Comparison of ENCODE assay signal across 8 cellular contexts in genomic region chr10:69089638-69090599, GRCh38. TPM values are rescaled to one million over a fixed set of nuclear protein-coding genes. Genes with fewer than 3 reads are reported as not detected.
DNase-seq lines count a peak whose midpoint lies in the region; ATAC-seq and TF ChIP-seq lines count a peak whose summit lies in the region.

No MANE protein-coding gene starts in this region.

- no peaks in the 10 kb centered on the region for H3K9me3 ChIP-seq in skeletal muscle tissue (ENCODE audit: control insufficient read depth in 3 of 3, low read length in 3 of 3)

- H3K9me3 Mint-ChIP-seq in type B pancreatic cell: no peaks in the 10 kb centered on the region

- TF ChIP-seq CTCF in GM06990 (IDR thresholded peaks at IDR 0.05; ENCODE audit: insufficient read depth, low read length, poor library complexity, severe bottlenecking) (no peak), coronary artery (IDR thresholded peaks at IDR 0.05) (no peak), type B pancreatic cell (conservative IDR thresholded peaks at IDR 0.05) (no peak)

- peaks cover 4% of the 10 kb centered on the region for H3K4me1 Mint-ChIP-seq in type B pancreatic cell (ENCODE audit: unreplicated experiment)

- no peaks in the 10 kb centered on the region for H3K36me3 Mint-ChIP-seq in type B pancreatic cell

- H3K9ac ChIP-seq in skeletal muscle tissue (ENCODE audit: low read depth in 1 of 3, low read length in 3 of 3): peak overlapping the region in 1 of 3 donors; percentile 14

- DNase-seq in GM06990 (ENCODE audit: extremely low read depth, insufficient read length): peak; percentile 66
- DNase-seq in activated CD4-positive, CD25-positive, alpha-beta regulatory T cell treated with anti-CD3 and anti-CD28 coated beads, Interleukin-2, amount 50 U/mL, for 16 hours (ENCODE audit: low read depth, low spot score): peak; percentile 66
- DNase-seq in coronary artery (ENCODE audit: low spot score): no peak
- DNase-seq in type B pancreatic cell (ENCODE audit: extremely low spot score, unreplicated experiment): no peak
- no peak for DNase-seq in NCI-H2081 (lab: John Stamatoyannopoulos, UW)
- no peak for DNase-seq in NCI-H1092 (lab: John Stamatoyannopoulos, UW)

- H3K4me1 ChIP-seq in skeletal muscle tissue (ENCODE audit: control insufficient read depth in 3 of 3, insufficient read depth in 3 of 3, low read length in 3 of 3): peaks cover 2 to 7% (median 7%) of the 10 kb centered on the region in 3 donors

- H3K27me3 Mint-ChIP-seq in type B pancreatic cell: peaks cover 13% of the 10 kb centered on the region

- H3K4me3 ChIP-seq in GM06990 (replicated peaks; ENCODE audit: low read depth, low read length): peak overlapping the region; percentile 97
- peak overlapping the region; percentile 68 for H3K4me3 ChIP-seq in coronary artery
- peak overlapping the region in 1 of 3 donors; percentile 62 for H3K4me3 ChIP-seq in skeletal muscle tissue (ENCODE audit: low read length in 3 of 3)

- peak overlapping the region; percentile 71 to 75 for H3K27ac ChIP-seq in coronary artery
- H3K27ac ChIP-seq in skeletal muscle tissue (ENCODE audit: low read depth, low read length): peak overlapping the region; percentile 81

- H3K27me3 ChIP-seq in GM06990 (replicated peaks; ENCODE audit: control insufficient read depth, insufficient read depth, low read length) (no peaks in the 10 kb centered on the region), skeletal muscle tissue (ENCODE audit: control insufficient read depth in 3 of 3, insufficient read depth in 3 of 3, low read length in 3 of 3) (no peaks in the 10 kb centered on the region)

- no peak overlapping the region for H3K4me3 Mint-ChIP-seq in type B pancreatic cell

- H3K36me3 ChIP-seq in GM06990 (ENCODE audit: control insufficient read depth, insufficient read depth, low read length) (peaks cover 2% of the 10 kb centered on the region), skeletal muscle tissue (ENCODE audit: control insufficient read depth in 3 of 3, insufficient read depth in 3 of 3, low read length in 3 of 3) (no peaks in the 10 kb centered on the region)

- ATAC-seq in HG02852 (IDR thresholded peaks at IDR 0.05; ENCODE audit: unreplicated experiment): peak; percentile 38

- no peak overlapping the region for H3K27ac Mint-ChIP-seq in type B pancreatic cell

RNA-seq across cellular contexts. Expression of gene SRGN, which starts 2.0 kb away (rescaled TPM):
- total RNA-seq in skeletal muscle tissue: 54.3 TPM
- total RNA-seq in type B pancreatic cell (ENCODE audit: low replicate concordance): not detected in 2 replicates

RNA-seq across cellular contexts. Expression of gene VPS26A, which starts 34.1 kb away (rescaled TPM):
- total RNA-seq in skeletal muscle tissue: 28.7 TPM
- 56.0 and 57.6 TPM in 2 replicates for total RNA-seq in type B pancreatic cell (ENCODE audit: low replicate concordance)

Comparison
In these comparisons a context has a peak if more than half of its experiments do, and no peak if none do; other contexts are left out.
1. DNase-seq: peak in GM06990 (single experiment) and activated CD4-positive, CD25-positive, alpha-beta regulatory T cell treated with anti-CD3 and anti-CD28 coated beads, Interleukin-2, amount 50 U/mL, for 16 hours (single experiment); none in coronary artery (single experiment), type B pancreatic cell (single experiment), NCI-H2081 (0 of 2) and NCI-H1092 (single experiment).
2. RNA of gene SRGN, which starts 2.0 kb away (total RNA-seq): 54.3 TPM in skeletal muscle tissue (single experiment); not detected in type B pancreatic cell; every median in the first group is over 10 times any median in the second.